8 cellular contexts compared by ENCODE assay signal in genomic region chr1:23567996-23568607, GRCh38. TPM values are rescaled to one million over a fixed set of nuclear protein-coding genes. Genes with fewer than 3 reads are reported as not detected.
DNase-seq lines count a peak whose midpoint lies in the region; ATAC-seq and TF ChIP-seq lines count a peak whose summit lies in the region.

No MANE protein-coding gene starts in this region.

- ATAC-seq in activated T-cell treated with anti-CD3 and anti-CD28 coated beads, Interleukin-2, amount 50 U/mL, for 72 hours (replicated peaks in 1 of 2): peak in 1 of 2 donors; percentile 73
- no peak for ATAC-seq in HG03342 (IDR thresholded peaks at IDR 0.05; ENCODE audit: unreplicated experiment)

- peak overlapping the region; percentile 85 to 87 for H3K4me3 Mint-ChIP-seq in activated T-cell treated with anti-CD3 and anti-CD28 coated beads, Interleukin-2, amount 50 U/mL, for 72 hours
- H3K4me3 Mint-ChIP-seq in type B pancreatic cell: peak overlapping the region; percentile 92

- H3K4me1 ChIP-seq in mesodermal cell (ENCODE audit: control insufficient read depth, insufficient read depth, low read length, poor library complexity, severe bottlenecking): peaks cover 41% of the 10 kb centered on the region

- H3K27me3 Mint-ChIP-seq in activated T-cell treated with anti-CD3 and anti-CD28 coated beads, Interleukin-2, amount 50 U/mL, for 72 hours (ENCODE audit: low read depth): peaks cover 24% of the 10 kb centered on the region
- no peaks in the 10 kb centered on the region for H3K27me3 Mint-ChIP-seq in type B pancreatic cell

- peaks cover 22% of the 10 kb centered on the region for H3K4me1 Mint-ChIP-seq in activated T-cell treated with anti-CD3 and anti-CD28 coated beads, Interleukin-2, amount 50 U/mL, for 72 hours (ENCODE audit: low read depth)
- peaks cover 56% of the 10 kb centered on the region for H3K4me1 Mint-ChIP-seq in type B pancreatic cell (ENCODE audit: unreplicated experiment)

- peak overlapping the region; percentile 98 for H3K27ac ChIP-seq in mesodermal cell (ENCODE audit: low read depth, low read length, severe bottlenecking)

- peak overlapping the region; percentile 57 for H3K27ac Mint-ChIP-seq in activated T-cell treated with anti-CD3 and anti-CD28 coated beads, Interleukin-2, amount 50 U/mL, for 72 hours
- peak overlapping the region; percentile 96 for H3K27ac Mint-ChIP-seq in type B pancreatic cell

- peak overlapping the region; percentile 35 for H3K4me3 ChIP-seq in mesodermal cell (ENCODE audit: extremely low read depth, insufficient read depth, low read length, poor library complexity, severe bottlenecking)

- H3K36me3 Mint-ChIP-seq in activated T-cell treated with anti-CD3 and anti-CD28 coated beads, Interleukin-2, amount 50 U/mL, for 72 hours (ENCODE audit: insufficient read depth in 2 of 2): peaks cover 0 to 3% of the 10 kb centered on the region in 2 donors
- H3K36me3 Mint-ChIP-seq in type B pancreatic cell: no peaks in the 10 kb centered on the region

- no peak for DNase-seq in activated T-cell treated with anti-CD3 and anti-CD28 coated beads, Interleukin-2, amount 50 U/mL, for 72 hours
- no peak for DNase-seq in activated T-cell treated with anti-CD3 and anti-CD28 coated beads, Interleukin-2, amount 50 U/mL, for 48 hours
- DNase-seq in dermis blood vessel endothelial cell: peak; percentile 38
- DNase-seq in type B pancreatic cell (ENCODE audit: extremely low spot score, unreplicated experiment): no peak
- DNase-seq in 8988T: no peak
- DNase-seq in activated CD4-positive, alpha-beta T cell treated with anti-CD3 and anti-CD28 coated beads, Interleukin-2, amount 50 U/mL, for 1 hour: no peak

- H3K9me3 ChIP-seq in mesodermal cell (ENCODE audit: control insufficient read depth, low read length): no peaks in the 10 kb centered on the region

- no peaks in the 10 kb centered on the region for H3K36me3 ChIP-seq in mesodermal cell (ENCODE audit: control insufficient read depth, insufficient read depth, low read length)

- 0 to 2% methylated on average over 23 to 37 of the region's 66 CpGs for WGBS in mesodermal cell (ENCODE audit: insufficient coverage in 2 of 2), 2 experiments

- H3K9me3 Mint-ChIP-seq in activated T-cell treated with anti-CD3 and anti-CD28 coated beads, Interleukin-2, amount 50 U/mL, for 72 hours: no peaks in the 10 kb centered on the region
- no peaks in the 10 kb centered on the region for H3K9me3 Mint-ChIP-seq in type B pancreatic cell

- no peak for TF ChIP-seq CTCF in type B pancreatic cell (conservative IDR thresholded peaks at IDR 0.05)

RNA-seq across cellular contexts. Expression of gene ID3, which starts 8.8 kb away (rescaled TPM):
- total RNA-seq in activated T-cell treated with anti-CD3 and anti-CD28 coated beads, Interleukin-2, amount 50 U/mL, for 72 hours: 10 to 100 TPM; 32.3 to 37.2 TPM
- total RNA-seq in dermis blood vessel endothelial cell (407 and 906 TPM in 2 replicates), type B pancreatic cell (ENCODE audit: low replicate concordance) (240 and 495 TPM in 2 replicates)
- 1,122 TPM for polyA plus RNA-seq in mesodermal cell (2013, experiment 1 of 2)
- 943 TPM for polyA plus RNA-seq in mesodermal cell (2013, experiment 2 of 2)

RNA-seq across cellular contexts. Expression of gene E2F2, which starts 37.1 kb away (rescaled TPM):
- total RNA-seq in activated T-cell treated with anti-CD3 and anti-CD28 coated beads, Interleukin-2, amount 50 U/mL, for 72 hours: 10 to 100 TPM; 19.9 to 24.7 TPM
- 1.9 and 4.6 TPM in 2 replicates for total RNA-seq in dermis blood vessel endothelial cell
- polyA plus RNA-seq in mesodermal cell (2013, experiment 1 of 2): 1.1 TPM
- 0.96 TPM for polyA plus RNA-seq in mesodermal cell (2013, experiment 2 of 2)
- total RNA-seq in type B pancreatic cell (ENCODE audit: low replicate concordance): 8.4 and 9.4 TPM in 2 replicates
